Comparison of ENCODE assay signal across 1 cellular context in genomic region chr1:154937051-154937987, GRCh38.
TF ChIP-seq lines count a peak whose summit lies in the region.

No MANE protein-coding gene starts in this region.

TF ChIP-seq in HepG2, 621 proteins besides CTCF, POLR2A, EP300 and RAD21 (continued from another document and continues in another):
- no peak for TF ChIP-seq ZBTB14 (CRISPR knock-in tag; IDR thresholded peaks at IDR 0.05)
- no peak for TF ChIP-seq ZNF83 (CRISPR knock-in tag; IDR thresholded peaks at IDR 0.05; ENCODE audit: borderline replicate concordance)
- no peak for TF ChIP-seq ZNF251 (CRISPR knock-in tag; IDR thresholded peaks at IDR 0.05)
- TF ChIP-seq ZNF451 (CRISPR knock-in tag; IDR thresholded peaks at IDR 0.05) = no peak
- no peak for TF ChIP-seq ZNF446 (CRISPR knock-in tag; IDR thresholded peaks at IDR 0.05)
- no peak for TF ChIP-seq ZNF18 (CRISPR knock-in tag; IDR thresholded peaks at IDR 0.05; ENCODE audit: insufficient replicate concordance)
- 0 out of 2 replicates have a peak, but pooled peaks have one; percentile 24 for TF ChIP-seq ARID4A (CRISPR knock-in tag; IDR thresholded peaks at IDR 0.05; ENCODE audit: borderline replicate concordance)
- TF ChIP-seq ELF4 (CRISPR knock-in tag; IDR thresholded peaks at IDR 0.05; ENCODE audit: borderline replicate concordance) = no peak
- TF ChIP-seq ZIK1 (CRISPR knock-in tag; IDR thresholded peaks at IDR 0.05; ENCODE audit: borderline replicate concordance, low read depth) = no peak
- 0 out of 2 replicates have a peak, but pooled peaks have one; percentile 10 for TF ChIP-seq AKNA (CRISPR knock-in tag; IDR thresholded peaks at IDR 0.05; ENCODE audit: borderline replicate concordance)
- no peak for TF ChIP-seq ZNF710 (CRISPR knock-in tag; IDR thresholded peaks at IDR 0.05; ENCODE audit: borderline replicate concordance)
- TF ChIP-seq ZMAT3 (CRISPR knock-in tag; conservative IDR thresholded peaks at IDR 0.05) = no peak
- TF ChIP-seq ZGPAT (CRISPR knock-in tag; IDR thresholded peaks at IDR 0.05) = no peak
- TF ChIP-seq HNF1B (CRISPR knock-in tag; IDR thresholded peaks at IDR 0.05) = no peak
- TF ChIP-seq ZBTB21 (CRISPR knock-in tag; IDR thresholded peaks at IDR 0.05) = peak; percentile 80
- TF ChIP-seq GABPA (IDR thresholded peaks at IDR 0.05; ENCODE audit: low read depth, low read length) = no peak
- peak; percentile 32; the same call in 1 of the 2 replicates for TF ChIP-seq GABPA (CRISPR knock-in tag; IDR thresholded peaks at IDR 0.05; ENCODE audit: low read depth)
- no peak for TF ChIP-seq BORCS8-MEF2B (CRISPR knock-in tag; IDR thresholded peaks at IDR 0.05)
- no peak for TF ChIP-seq ZNF709 (CRISPR knock-in tag; IDR thresholded peaks at IDR 0.05)
- no peak for TF ChIP-seq ZNF616 (CRISPR knock-in tag; IDR thresholded peaks at IDR 0.05; ENCODE audit: low read depth)
- peak; percentile 87 for TF ChIP-seq BHLHE40 (IDR thresholded peaks at IDR 0.05; ENCODE audit: low read length)
- no peak for TF ChIP-seq ATF4 (CRISPR knock-in tag; IDR thresholded peaks at IDR 0.05)
- peak; percentile 84 for TF ChIP-seq ASH2L (IDR thresholded peaks at IDR 0.05; ENCODE audit: insufficient read length, low read depth, low read length)
- TF ChIP-seq NFATC3 (CRISPR knock-in tag; IDR thresholded peaks at IDR 0.05) = no peak
- no peak for TF ChIP-seq MTERF4 (CRISPR knock-in tag; IDR thresholded peaks at IDR 0.05)
- no peak; the same call in 1 of the 2 replicates for TF ChIP-seq MAZ (IDR thresholded peaks at IDR 0.05; ENCODE audit: borderline replicate concordance, low read depth, low read length)
- no peak; the same call in 1 of the 2 replicates for TF ChIP-seq MAZ (CRISPR knock-in tag; IDR thresholded peaks at IDR 0.05; ENCODE audit: low read depth)
- TF ChIP-seq TIGD3 (CRISPR knock-in tag; IDR thresholded peaks at IDR 0.05; ENCODE audit: borderline replicate concordance) = 0 out of 2 replicates have a peak, but pooled peaks have one; percentile 9
- no peak for TF ChIP-seq CSRNP1 (CRISPR knock-in tag; IDR thresholded peaks at IDR 0.05)
- TF ChIP-seq SKI (IDR thresholded peaks at IDR 0.05; ENCODE audit: partially characterized antibody) = no peak
- TF ChIP-seq ZNF180 (CRISPR knock-in tag; IDR thresholded peaks at IDR 0.05; ENCODE audit: borderline replicate concordance, low read depth) = no peak
- TF ChIP-seq ZNF589 (CRISPR knock-in tag; conservative IDR thresholded peaks at IDR 0.05) = no peak
- no peak for TF ChIP-seq GATAD2A (CRISPR knock-in tag; IDR thresholded peaks at IDR 0.05)
- peak; percentile 94 for TF ChIP-seq CREM (IDR thresholded peaks at IDR 0.05)
- TF ChIP-seq CREM (CRISPR knock-in tag; IDR thresholded peaks at IDR 0.05) = 0 out of 2 replicates have a peak, but pooled peaks have one; percentile 32
